Comparison of ENCODE assay signal across 24 cellular contexts in genomic region chr12:22234561-22234960, GRCh38.
A peak's percentile ranks its signal among the peaks of the same experiment; 100 is the strongest.
DNase-seq lines count a peak whose midpoint lies in the region; ATAC-seq, FAIRE-seq and TF ChIP-seq lines count a peak whose summit lies in the region.
"Had no signal": no experiment of that assay in that cellular context is flagged by ENCODE, and none has a peak within 500 bp of the region (broad histone marks: within the 10 kb centered on the region; RNA-seq: fewer than 3 reads in every experiment).

No MANE protein-coding gene starts in this region.

- no peaks in the 10 kb centered on the region for H3K79me2 ChIP-seq in keratinocyte (ENCODE audit: control insufficient read depth, insufficient read depth, low read length)

- FAIRE-seq in keratinocyte (lab: Jason Lieb, UNC): peak; percentile 79
- FAIRE-seq: D721Med had no signal

- no peak for ATAC-seq in HG03520 (IDR thresholded peaks at IDR 0.05; ENCODE audit: unreplicated experiment)
- ATAC-seq: mucosa of descending colon; stimulated activated naive CD8-positive, alpha-beta T cell treated with anti-CD3 and anti-CD28 coated beads, Interleukin-15, amount 100 ng/mL, for 72 hours had no signal

- no peak overlapping the region for H3K4me3 ChIP-seq in keratinocyte (ENCODE audit: control insufficient read depth in 2 of 3, extremely low read depth in 1 of 3, insufficient read depth in 2 of 3, low read depth in 1 of 3, low read length in 3 of 3)
- H3K4me3 ChIP-seq: mucosa of descending colon, neural progenitor cell, PC-9 had no signal

- TF ChIP-seq CTCF in keratinocyte (optimal IDR thresholded peaks at IDR 0.05 in 1 of 3, IDR thresholded peaks at IDR 0.05 in 1 of 3, conservative IDR thresholded peaks at IDR 0.05 in 1 of 3; ENCODE audit: extremely low read depth in 1 of 3, insufficient read depth in 2 of 3, low read length in 3 of 3) (no peak), GM13976 (IDR thresholded peaks at IDR 0.05; ENCODE audit: borderline replicate concordance, control extremely low read depth, extremely low read depth, insufficient read depth, missing control alignments) (no peak)

- H3K27ac ChIP-seq in keratinocyte (ENCODE audit: control insufficient read depth, insufficient read depth, low read length): no peak overlapping the region
- H3K27ac ChIP-seq: neural progenitor cell, PC-9 had no signal

- peak; percentile 38 for DNase-seq in EH (ENCODE audit: low read depth)
- DNase-seq in LHCN-M2 (ENCODE audit: low read depth): peak; percentile 74
- DNase-seq in dedifferentiated amniotic fluid mesenchymal stem cell (ENCODE audit: extremely low spot score): peak; percentile 73
- DNase-seq in keratinocyte (ENCODE audit: low read depth, low spot score): no peak
- DNase-seq in activated CD8-positive, alpha-beta memory T cell treated with anti-CD3 and anti-CD28 coated beads for 24 hours: no peak
- DNase-seq in SW480 (ENCODE audit: low spot score): no peak
- DNase-seq in GM13976 (ENCODE audit: low spot score): no peak
- DNase-seq: activated CD4-positive, alpha-beta memory T cell treated with anti-CD3 and anti-CD28 coated beads for 36 hours; amygdala; BE2C; cerebellar nuclear complex; effector CD4-positive, alpha-beta T cell; GOT3; mucosa of descending colon; NCI-H1930; NCI-H226; PC-9; stimulated activated CD4-positive, alpha-beta T cell treated with anti-CD3 and anti-CD28 coated beads, Interleukin-4, amount 100 ng/mL, for 24 hours; stimulated activated naive CD8-positive, alpha-beta T cell treated with anti-CD3 and anti-CD28 coated beads, Interleukin-15, amount 100 ng/mL, for 72 hours; T-helper 2 cell; trophoblast cell had no signal

- H3K36me3 ChIP-seq in keratinocyte (ENCODE audit: control insufficient read depth in 2 of 2, extremely low read depth in 1 of 2, insufficient read depth in 2 of 2, low read length in 2 of 2): no peaks in the 10 kb centered on the region
- H3K36me3 ChIP-seq: BE2C, neural progenitor cell had no signal

- no peaks in the 10 kb centered on the region for H4K20me1 ChIP-seq in keratinocyte (ENCODE audit: control insufficient read depth, extremely low read depth, insufficient read depth, low read length)

- in situ Hi-C loops in GM13976 (cut with MboI; ENCODE audit: low sequenced_read_pairs, unreplicated experiment): no loop called here

- dilution Hi-C loops in keratinocyte (cut with MboI; ENCODE audit: extremely low pct_ligation_motif_present, low sequenced_read_pairs): no loop called here

- no peaks in the 10 kb centered on the region for H3K9me3 ChIP-seq in keratinocyte (ENCODE audit: control insufficient read depth, low read depth, low read length)
- H3K9me3 ChIP-seq: BE2C, mucosa of descending colon had no signal

- no peak overlapping the region for H3K4me2 ChIP-seq in keratinocyte (ENCODE audit: control insufficient read depth, extremely low read depth, insufficient read depth, low read depth, low read length)
- H3K4me2 ChIP-seq: neural progenitor cell, PC-9 had no signal

- no peaks in the 10 kb centered on the region for H3K9me1 ChIP-seq in keratinocyte (ENCODE audit: control insufficient read depth, extremely low read depth, insufficient read depth, low read length)

- no peak overlapping the region for H3K9ac ChIP-seq in keratinocyte (ENCODE audit: control insufficient read depth, extremely low read depth, insufficient read depth, low read length)
- H3K9ac ChIP-seq: neural progenitor cell had no signal

- H2AFZ ChIP-seq in keratinocyte (ENCODE audit: control insufficient read depth, low read length): no peak overlapping the region
- H2AFZ ChIP-seq: neural progenitor cell, PC-9 had no signal

- H3K4me1 ChIP-seq in keratinocyte (ENCODE audit: control insufficient read depth, extremely low read depth, insufficient read depth, low read length): no peaks in the 10 kb centered on the region
- H3K4me1 ChIP-seq: BE2C, neural progenitor cell had no signal

- H3K27me3 ChIP-seq in keratinocyte (ENCODE audit: control insufficient read depth, extremely low read depth, insufficient read depth, low read length): no peaks in the 10 kb centered on the region
- H3K27me3 ChIP-seq: BE2C, neural progenitor cell had no signal

Comparison
In these comparisons a context has a peak if more than half of its experiments do, and no peak if none do; other contexts are left out.
1. DNase-seq: peak in EH (single experiment), LHCN-M2 (single experiment) and dedifferentiated amniotic fluid mesenchymal stem cell (single experiment); none in keratinocyte (single experiment), activated CD8-positive, alpha-beta memory T cell treated with anti-CD3 and anti-CD28 coated beads for 24 hours (single experiment), SW480 (single experiment) and GM13976 (single experiment).